28 cellular contexts compared by ENCODE assay signal in the genomic region with DNA sequence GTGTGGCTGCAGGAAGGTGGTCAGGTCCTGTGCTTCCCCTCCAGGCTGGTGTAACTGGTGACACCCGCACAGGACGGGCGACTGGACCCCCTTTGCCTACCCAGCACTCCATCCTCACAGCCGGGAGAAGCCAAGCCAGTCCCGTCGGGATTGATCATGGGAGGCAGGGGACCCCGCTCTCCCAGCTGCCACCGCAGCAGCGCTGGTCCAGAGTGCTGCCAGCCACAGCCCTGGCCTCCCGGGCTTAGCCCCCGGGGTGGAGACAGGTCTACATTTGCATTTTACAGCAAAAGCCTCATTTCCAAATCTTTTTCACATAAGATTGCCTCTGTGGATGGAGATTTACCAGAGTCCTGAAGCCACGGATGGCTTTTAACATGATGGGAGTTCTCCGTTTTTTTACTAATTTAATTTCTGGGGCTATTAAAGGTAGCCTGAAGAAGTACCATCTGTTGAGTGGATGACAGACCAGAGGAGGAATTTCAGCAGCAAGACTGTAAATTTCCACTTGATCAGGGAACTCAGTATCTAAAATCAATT.
"Had no signal": no experiment of that assay in that cellular context is flagged by ENCODE, and none has a peak within 500 bp of the region (broad histone marks: within the 10 kb centered on the region; RNA-seq: fewer than 3 reads in every experiment).

No MANE protein-coding gene starts in this region.

- H3K36me3 Mint-ChIP-seq: activated CD8-positive, alpha-beta memory T cell treated with anti-CD3 and anti-CD28 coated beads, Interleukin-2, amount 10 ng/mL, durations not matched to agents 7 days and 5 days; activated naive CD4-positive, alpha-beta T cell treated with anti-CD3 and anti-CD28 coated beads, Interleukin-2, amount 50 U/mL, for 72 hours had no signal

- H3K9me3 Mint-ChIP-seq: activated B cell treated with CpG ODN at 0.5 μM for 24 hours; activated CD4-positive, alpha-beta T cell treated with anti-CD3 and anti-CD28 coated beads, Interleukin-2, amount 10 ng/mL, durations not matched to agents 24 days and 14 days; activated naive CD8-positive, alpha-beta T cell treated with anti-CD3 and anti-CD28 coated beads, Interleukin-2, amount 50 U/mL, for 24 hours; activated T-cell treated with anti-CD3 and anti-CD28 coated beads, Interleukin-2, amount 50 U/mL, for 4 hours had no signal

- DNase-seq: activated B cell treated with CpG ODN at 0.5 μM for 24 hours; activated CD4-positive, alpha-beta T cell treated with anti-CD3 and anti-CD28 coated beads for 1 hour; activated CD4-positive, alpha-beta T cell treated with anti-CD3 and anti-CD28 coated beads, Interleukin-2, amount 10 ng/mL, durations not matched to agents 24 days and 14 days; activated CD4-positive, alpha-beta T cell treated with anti-CD3 and anti-CD28 coated beads, Interleukin-2, amount 50 U/mL, for 48 hours; activated CD8-positive, alpha-beta memory T cell treated with anti-CD3 and anti-CD28 coated beads, Interleukin-2, amount 10 ng/mL, durations not matched to agents 7 days and 5 days; activated effector memory CD4-positive, alpha-beta T cell treated with anti-CD3 and anti-CD28 coated beads, Interleukin-2, amount 50 U/mL, for 16 hours; activated naive CD4-positive, alpha-beta T cell treated with Interleukin-2 at 50 U/mL for 16 hours; activated naive CD8-positive, alpha-beta T cell treated with anti-CD3 and anti-CD28 coated beads, Interleukin-2, amount 50 U/mL, for 24 hours; activated T-cell treated with anti-CD3 and anti-CD28 coated beads, Interleukin-2, amount 50 U/mL, for 4 hours; amniotic stem cell; brain microvascular endothelial cell; Karpas-422; MM.1S; NCI-H1105 treated with DMSO at 0.1 percent for 48 hours; NCI-H1436 treated with DMSO at 0.1 percent for 48 hours; NCI-H187; NCI-H2081; NCI-H2227 treated with DMSO at 0.1 percent for 48 hours; NCI-H526; NCI-H774; Peyer's patch; Right ventricle myocardium superior; SJCRH30; T-helper 2 cell; T1000 had no signal

- ATAC-seq: activated CD8-positive, alpha-beta memory T cell treated with anti-CD3 and anti-CD28 coated beads, Interleukin-2, amount 10 ng/mL, durations not matched to agents 7 days and 5 days; activated naive CD4-positive, alpha-beta T cell treated with anti-CD3 and anti-CD28 coated beads, Interleukin-2, amount 50 U/mL, for 72 hours; activated naive CD8-positive, alpha-beta T cell treated with anti-CD3 and anti-CD28 coated beads, Interleukin-2, amount 50 U/mL, for 24 hours; activated T-cell treated with anti-CD3 and anti-CD28 coated beads, Interleukin-2, amount 50 U/mL, for 4 hours had no signal

- H3K27me3 ChIP-seq: brain microvascular endothelial cell, cardiac muscle cell, Peyer's patch had no signal

- H3K4me3 Mint-ChIP-seq: activated B cell treated with CpG ODN at 0.5 μM for 24 hours; activated CD4-positive, alpha-beta T cell treated with anti-CD3 and anti-CD28 coated beads, Interleukin-2, amount 10 ng/mL, durations not matched to agents 24 days and 14 days; activated CD8-positive, alpha-beta memory T cell treated with anti-CD3 and anti-CD28 coated beads, Interleukin-2, amount 10 ng/mL, durations not matched to agents 7 days and 5 days; activated naive CD8-positive, alpha-beta T cell treated with anti-CD3 and anti-CD28 coated beads, Interleukin-2, amount 50 U/mL, for 24 hours; activated T-cell treated with anti-CD3 and anti-CD28 coated beads, Interleukin-2, amount 50 U/mL, for 4 hours had no signal

- H3K4me1 Mint-ChIP-seq: activated B cell treated with CpG ODN at 0.5 μM for 24 hours; activated CD4-positive, alpha-beta T cell treated with anti-CD3 and anti-CD28 coated beads, Interleukin-2, amount 10 ng/mL, durations not matched to agents 24 days and 14 days; activated CD8-positive, alpha-beta memory T cell treated with anti-CD3 and anti-CD28 coated beads, Interleukin-2, amount 10 ng/mL, durations not matched to agents 7 days and 5 days; activated naive CD8-positive, alpha-beta T cell treated with anti-CD3 and anti-CD28 coated beads, Interleukin-2, amount 50 U/mL, for 24 hours had no signal

- H3K9me3 ChIP-seq: Peyer's patch, SJCRH30 had no signal

- H3K27ac Mint-ChIP-seq: activated B cell treated with CpG ODN at 0.5 μM for 24 hours; activated CD4-positive, alpha-beta T cell treated with anti-CD3 and anti-CD28 coated beads, Interleukin-2, amount 10 ng/mL, durations not matched to agents 24 days and 14 days; activated CD8-positive, alpha-beta memory T cell treated with anti-CD3 and anti-CD28 coated beads, Interleukin-2, amount 10 ng/mL, durations not matched to agents 7 days and 5 days; activated naive CD4-positive, alpha-beta T cell treated with anti-CD3 and anti-CD28 coated beads, Interleukin-2, amount 50 U/mL, for 72 hours; activated naive CD8-positive, alpha-beta T cell treated with anti-CD3 and anti-CD28 coated beads, Interleukin-2, amount 50 U/mL, for 24 hours had no signal

- H3K27me3 Mint-ChIP-seq: activated B cell treated with CpG ODN at 0.5 μM for 24 hours; activated CD4-positive, alpha-beta T cell treated with anti-CD3 and anti-CD28 coated beads, Interleukin-2, amount 10 ng/mL, durations not matched to agents 24 days and 14 days; activated CD8-positive, alpha-beta memory T cell treated with anti-CD3 and anti-CD28 coated beads, Interleukin-2, amount 10 ng/mL, durations not matched to agents 7 days and 5 days; activated naive CD8-positive, alpha-beta T cell treated with anti-CD3 and anti-CD28 coated beads, Interleukin-2, amount 50 U/mL, for 24 hours had no signal

- H3K4me1 ChIP-seq: Peyer's patch, SJCRH30 had no signal

- H3K27ac ChIP-seq: brain microvascular endothelial cell, cardiac muscle cell, Peyer's patch, RWPE1, SJCRH30 had no signal

- H3K4me3 ChIP-seq: cardiac muscle cell, Peyer's patch, SJCRH30 had no signal
